ENCODE assay signal across 12 cellular contexts in the genomic region with DNA sequence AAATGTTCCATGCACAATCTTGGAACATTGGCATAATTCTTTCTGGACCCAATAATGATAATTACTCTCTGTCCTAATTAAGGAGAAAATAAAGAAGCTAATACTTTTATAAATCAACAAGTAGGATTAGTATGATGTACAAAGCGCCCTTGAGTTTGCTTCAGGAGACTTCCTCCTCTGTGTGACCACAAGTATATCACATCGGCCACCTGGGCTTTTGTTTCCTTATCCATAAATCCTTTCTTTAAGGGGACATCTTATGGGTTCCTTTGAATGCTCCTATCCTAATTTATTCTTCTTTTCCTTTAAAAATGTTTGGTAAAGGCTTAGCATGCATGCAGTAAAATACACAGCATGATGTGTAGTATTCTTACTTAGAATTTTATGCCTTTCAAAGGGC.
DNase-seq lines count a peak whose midpoint lies in the region; ATAC-seq and TF ChIP-seq lines count a peak whose summit lies in the region.
"Had no signal": no experiment of that assay in that cellular context is flagged by ENCODE, and none has a peak within 500 bp of the region (broad histone marks: within the 10 kb centered on the region; RNA-seq: fewer than 3 reads in every experiment).

No MANE protein-coding gene starts in this region.

- peaks cover 23% of the 10 kb centered on the region for H3K79me1 ChIP-seq in trophoblast cell (ENCODE audit: low read length)

- peaks cover 12% of the 10 kb centered on the region for H3K36me3 Mint-ChIP-seq in activated CD4-positive, alpha-beta T cell treated with anti-CD3 and anti-CD28 coated beads, Interleukin-2, amount 10 ng/mL, durations not matched to agents 24 days and 14 days (ENCODE audit: low read depth)
- no peaks in the 10 kb centered on the region for H3K36me3 Mint-ChIP-seq in activated T-helper 17 cell treated with anti-CD3 and anti-CD28 coated beads, Interleukin-2, amount 50 U/mL, for 72 hours (ENCODE audit: low read depth)

- H3K4me1 ChIP-seq in Loucy (ENCODE audit: insufficient read depth, low read length, poor library complexity, severe bottlenecking) (peaks cover 58% of the 10 kb centered on the region), trophoblast cell (ENCODE audit: control insufficient read depth in 1 of 2, insufficient read depth in 2 of 2, low read length in 2 of 2) (peaks cover 23 to 27% of the 10 kb centered on the region in 2 experiments)
- H3K4me1 ChIP-seq: uterus had no signal

- no peak overlapping the region for H4K12ac ChIP-seq in trophoblast cell (ENCODE audit: low read depth, low read length)

- intact Hi-C loops in activated CD4-positive, alpha-beta T cell treated with anti-CD3 and anti-CD28 coated beads, Interleukin-2, amount 10 ng/mL, durations not matched to agents 24 days and 14 days (cut with micrococcal nuclease): no loop called here

- H2AFZ ChIP-seq in Loucy (ENCODE audit: low read length) (no peak overlapping the region), trophoblast cell (ENCODE audit: insufficient read depth, low read length, poor library complexity) (no peak overlapping the region)

- peak overlapping the region; percentile 64 for H3K4me2 ChIP-seq in Loucy (ENCODE audit: low read depth, low read length, poor library complexity, severe bottlenecking)
- no peak overlapping the region for H3K4me2 ChIP-seq in trophoblast cell (ENCODE audit: low read length)
- H3K4me2 ChIP-seq: KMS-11 had no signal

- H3K4me3 Mint-ChIP-seq in activated CD4-positive, alpha-beta T cell treated with anti-CD3 and anti-CD28 coated beads, Interleukin-2, amount 10 ng/mL, durations not matched to agents 24 days and 14 days: no peak overlapping the region
- H3K4me3 Mint-ChIP-seq in activated T-helper 17 cell treated with anti-CD3 and anti-CD28 coated beads, Interleukin-2, amount 50 U/mL, for 72 hours: peak overlapping the region; percentile 61

- peaks cover 59% of the 10 kb centered on the region for H3K4me1 Mint-ChIP-seq in activated CD4-positive, alpha-beta T cell treated with anti-CD3 and anti-CD28 coated beads, Interleukin-2, amount 10 ng/mL, durations not matched to agents 24 days and 14 days
- H3K4me1 Mint-ChIP-seq in activated T-helper 17 cell treated with anti-CD3 and anti-CD28 coated beads, Interleukin-2, amount 50 U/mL, for 72 hours: peaks cover 35% of the 10 kb centered on the region

- H4K20me1 ChIP-seq in Loucy (ENCODE audit: insufficient read depth, low read length, poor library complexity, severe bottlenecking): no peaks in the 10 kb centered on the region

- H3K36me3 ChIP-seq in Loucy (ENCODE audit: insufficient read depth, low read length) (no peaks in the 10 kb centered on the region), trophoblast cell (ENCODE audit: control insufficient read depth in 1 of 2, insufficient read depth in 2 of 2, low read length in 2 of 2) (no peaks in the 10 kb centered on the region), MG63 (no peaks in the 10 kb centered on the region)
- H3K36me3 ChIP-seq: uterus had no signal

- H2BK12ac ChIP-seq in trophoblast cell (ENCODE audit: low read length): peak overlapping the region; percentile 67

- no peaks in the 10 kb centered on the region for H3K9me2 ChIP-seq in Loucy (replicated peaks; ENCODE audit: low read depth, low read length)

- peak overlapping the region; percentile 75 for H4K91ac ChIP-seq in trophoblast cell (ENCODE audit: low read depth, low read length)

- H2BK120ac ChIP-seq in trophoblast cell (ENCODE audit: insufficient read depth, low read length, poor library complexity): peak overlapping the region; percentile 39

- no peaks in the 10 kb centered on the region for H3K9me3 ChIP-seq in Loucy (ENCODE audit: insufficient read depth, low read depth, low read length)
- no peaks in the 10 kb centered on the region for H3K9me3 ChIP-seq in trophoblast cell (ENCODE audit: insufficient read depth, low read depth, low read length)
- H3K9me3 ChIP-seq in MG63: no peaks in the 10 kb centered on the region
- H3K9me3 ChIP-seq: uterus had no signal

- H3K9me3 Mint-ChIP-seq in activated CD4-positive, alpha-beta T cell treated with anti-CD3 and anti-CD28 coated beads, Interleukin-2, amount 10 ng/mL, durations not matched to agents 24 days and 14 days: peaks cover 20% of the 10 kb centered on the region
- H3K9me3 Mint-ChIP-seq in activated T-helper 17 cell treated with anti-CD3 and anti-CD28 coated beads, Interleukin-2, amount 50 U/mL, for 72 hours: peaks cover 6% of the 10 kb centered on the region

- no peaks in the 10 kb centered on the region for H3K27me3 Mint-ChIP-seq in activated CD4-positive, alpha-beta T cell treated with anti-CD3 and anti-CD28 coated beads, Interleukin-2, amount 10 ng/mL, durations not matched to agents 24 days and 14 days
- no peaks in the 10 kb centered on the region for H3K27me3 Mint-ChIP-seq in activated T-helper 17 cell treated with anti-CD3 and anti-CD28 coated beads, Interleukin-2, amount 50 U/mL, for 72 hours

- H3K4ac ChIP-seq in trophoblast cell (ENCODE audit: low read depth, low read length): no peak overlapping the region

- H3K79me2 ChIP-seq in Loucy (ENCODE audit: insufficient read depth, low read length) (no peaks in the 10 kb centered on the region), trophoblast cell (ENCODE audit: control insufficient read depth, insufficient read depth, low read length, poor library complexity) (peaks cover 2% of the 10 kb centered on the region)

- H3K9ac ChIP-seq in Loucy (ENCODE audit: low read depth, low read length, poor library complexity, severe bottlenecking) (peak overlapping the region; percentile 57), trophoblast cell (ENCODE audit: low read length) (no peak overlapping the region)
- H3K9ac ChIP-seq: KMS-11 had no signal

- peak overlapping the region; percentile 97 for H3K27ac Mint-ChIP-seq in activated CD4-positive, alpha-beta T cell treated with anti-CD3 and anti-CD28 coated beads, Interleukin-2, amount 10 ng/mL, durations not matched to agents 24 days and 14 days
- H3K27ac Mint-ChIP-seq in activated T-helper 17 cell treated with anti-CD3 and anti-CD28 coated beads, Interleukin-2, amount 50 U/mL, for 72 hours: peak overlapping the region; percentile 87

- H4K8ac ChIP-seq in trophoblast cell (ENCODE audit: low read depth, low read length): no peak overlapping the region

- DNase-seq in activated CD4-positive, alpha-beta T cell treated with anti-CD3 and anti-CD28 coated beads, Interleukin-2, amount 10 ng/mL, durations not matched to agents 24 days and 14 days: peak; percentile 39
- no peak for DNase-seq in activated CD4-positive, alpha-beta T cell treated with anti-CD3 and anti-CD28 coated beads for 4 hours
- DNase-seq in trophoblast cell (no peak), MG63 (no peak)
- DNase-seq in activated T-cell treated with anti-CD3 and anti-CD28 coated beads, Interleukin-2, amount 50 U/mL, for 48 hours: no peak
- DNase-seq: stimulated activated CD4-positive, alpha-beta T cell treated with anti-CD3 and anti-CD28 coated beads, Interleukin-15, amount 100 ng/mL, for 24 hours; uterus had no signal

- H3K27me3 ChIP-seq in Loucy (ENCODE audit: insufficient read depth, low read length, poor library complexity, severe bottlenecking) (no peaks in the 10 kb centered on the region), trophoblast cell (ENCODE audit: insufficient read depth, low read length) (no peaks in the 10 kb centered on the region), MG63 (no peaks in the 10 kb centered on the region)
- H3K27me3 ChIP-seq: uterus had no signal

- H3K4me3 ChIP-seq in Loucy (ENCODE audit: low read length, poor library complexity, severe bottlenecking) (peak overlapping the region; percentile 31), trophoblast cell (ENCODE audit: low read depth, low read length) (no peak overlapping the region), MG63 (no peak overlapping the region)
- H3K4me3 ChIP-seq: uterus had no signal

- ATAC-seq in activated T-helper 17 cell treated with anti-CD3 and anti-CD28 coated beads, Interleukin-2, amount 50 U/mL, for 72 hours (replicated peaks): no peak
- ATAC-seq in GM21360 (IDR thresholded peaks at IDR 0.05; ENCODE audit: unreplicated experiment): no peak
- ATAC-seq: left lobe of liver had no signal

- no peak overlapping the region for H3K27ac ChIP-seq in trophoblast cell (ENCODE audit: low read depth, low read length)
- H3K27ac ChIP-seq: KMS-11 had no signal

- no peak overlapping the region for H2AK5ac ChIP-seq in trophoblast cell (ENCODE audit: low read length)

- no peak overlapping the region for H3K18ac ChIP-seq in trophoblast cell (ENCODE audit: low read length)

- peak overlapping the region; percentile 61 for H3K14ac ChIP-seq in trophoblast cell (ENCODE audit: low read length)

- no peak overlapping the region for H3K23ac ChIP-seq in trophoblast cell (ENCODE audit: low read length)

- no peak for TF ChIP-seq CTCF in Loucy (conservative IDR thresholded peaks at IDR 0.05; ENCODE audit: low read length)

- no peak overlapping the region for H2BK5ac ChIP-seq in trophoblast cell (ENCODE audit: low read depth, low read length, poor library complexity)

- no CpG with 5 or more reads among the region's 2 CpGs for WGBS in trophoblast cell (ENCODE audit: extremely low coverage, insufficient coverage, insufficient read length)

- peaks cover 10% of the 10 kb centered on the region for H3F3A ChIP-seq in Loucy (ENCODE audit: low read depth)
